ENCODE assay signal across 8 cellular contexts in the genomic region with DNA sequence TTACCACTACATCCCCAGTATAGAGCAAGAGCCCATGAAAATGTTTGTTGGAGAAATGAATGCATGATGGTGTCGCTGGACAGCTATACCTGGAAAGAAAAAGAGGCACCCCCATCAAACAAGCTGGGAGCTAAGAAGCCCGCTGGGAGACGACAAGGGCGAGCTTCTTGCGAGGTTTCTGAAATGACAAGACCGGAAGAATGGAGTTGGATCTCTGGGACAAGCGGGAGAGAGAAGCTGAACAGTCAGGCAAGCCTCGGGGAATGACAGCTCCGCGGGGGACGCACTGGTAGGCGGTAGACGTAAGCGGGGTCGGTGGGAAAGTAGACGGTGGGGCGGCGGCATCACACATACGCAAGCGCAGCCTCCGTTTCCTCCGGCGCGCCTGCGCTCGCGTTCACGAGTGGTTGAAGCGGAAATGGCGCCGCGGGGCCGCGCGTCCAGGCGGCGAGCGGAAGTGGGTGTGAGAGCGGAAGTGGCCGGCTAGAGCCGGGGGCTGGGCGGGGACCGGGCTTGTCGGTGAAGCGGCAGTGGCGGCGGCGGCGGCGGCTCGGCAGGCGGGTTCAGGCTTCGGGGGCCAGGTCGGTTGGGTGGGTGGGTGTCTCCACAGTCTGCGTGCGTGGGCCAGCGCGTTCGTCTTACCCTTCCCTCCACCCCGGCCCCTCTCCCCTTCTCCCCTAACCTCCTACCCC. TPM values are rescaled to one million over a fixed set of nuclear protein-coding genes. Genes with fewer than 3 reads are reported as not detected.
DNase-seq lines count a peak whose midpoint lies in the region; ATAC-seq, FAIRE-seq and TF ChIP-seq lines count a peak whose summit lies in the region.

TSS of gene ARPC2 (plus strand) at position 516 of the 692 bp plus-strand sequence. CDS start 282 bp downstream, outside the sequence.

- peak within 1 kb of the TSS; percentile 96 to 100 (median 99) for H3K27ac Mint-ChIP-seq in CD14-positive monocyte
- H3K27ac Mint-ChIP-seq in activated CD4-positive, alpha-beta memory T cell treated with anti-CD3 and anti-CD28 coated beads for 36 hours: peak within 1 kb of the TSS; percentile 91

- peaks cover 47% of the 10 kb centered on the region for H3K79me2 ChIP-seq in HepG2 (ENCODE audit: insufficient read depth, low read length)

- no peaks in the 10 kb centered on the region for H3K9me3 ChIP-seq in HepG2 (ENCODE audit: low read length)

- peak in 1 of 2 experiments; percentile 40; a peak in 2 of 4 replicates for TF ChIP-seq EP300 in HepG2 (IDR thresholded peaks at IDR 0.05; ENCODE audit: low read depth in 2 of 2, low read length in 2 of 2)
- peak; percentile 40; the same call in 1 of the 2 replicates for TF ChIP-seq EP300 in HepG2 (CRISPR knock-in tag; IDR thresholded peaks at IDR 0.05; ENCODE audit: borderline replicate concordance)

- in situ Hi-C loops in HepG2 (cut with HindIII; ENCODE audit: extremely low pct_ligation_motif_present, low pct_unique_long_range_greater_than_20kb): no loop called here

- H3K4me3 ChIP-seq in HepG2 (replicated peaks in 1 of 3; ENCODE audit: insufficient read depth in 1 of 3, low read depth in 2 of 3, low read length in 3 of 3): peak within 1 kb of the TSS; percentile 87 to 96 (median 93)

- H3K27me3 Mint-ChIP-seq in CD14-positive monocyte (ENCODE audit: low read depth in 3 of 3): no peaks in the 10 kb centered on the region
- H3K27me3 Mint-ChIP-seq in activated CD4-positive, alpha-beta memory T cell treated with anti-CD3 and anti-CD28 coated beads for 36 hours: no peaks in the 10 kb centered on the region

- peaks cover 0 to 3% (median 0%) of the 10 kb centered on the region in 7 donors for H3K9me3 Mint-ChIP-seq in CD14-positive monocyte
- no peaks in the 10 kb centered on the region for H3K9me3 Mint-ChIP-seq in activated CD4-positive, alpha-beta memory T cell treated with anti-CD3 and anti-CD28 coated beads for 36 hours

- intact Hi-C loops in CD14-positive monocyte (cut with micrococcal nuclease): loop anchor here (2.0 to 5.0 kb wide), 3 partner anchors 40 to 190 kb away; partner anchors contain the start of gene CTDSP1 (in 1 of the 2)
- intact Hi-C loops in activated CD4-positive, alpha-beta memory T cell treated with anti-CD3 and anti-CD28 coated beads for 36 hours (cut with micrococcal nuclease): loop anchor here (1.0 to 5.0 kb wide), 2 partner anchors 53 to 680 kb away; partner anchors contain the start of genes AAMP and PNKD
- intact Hi-C loops in HepG2 (cut with micrococcal nuclease; ENCODE audit: unreplicated experiment): loop anchor here (5.0 kb wide), 1 partner anchor 55 kb away; the partner anchor contains the start of genes AAMP and PNKD

- H3K27me3 ChIP-seq in HepG2 (ENCODE audit: control insufficient read depth in 1 of 2, insufficient read depth in 2 of 2, low read length in 2 of 2): no peaks in the 10 kb centered on the region; a peak in 1 of 5 replicates

- H3K4me2 ChIP-seq in HepG2 (ENCODE audit: low read depth, low read length): peak within 1 kb of the TSS; percentile 87

- H3K36me3 Mint-ChIP-seq in CD14-positive monocyte: peaks cover 21 to 23% of the 10 kb centered on the region in 2 donors
- peaks cover 43% of the 10 kb centered on the region for H3K36me3 Mint-ChIP-seq in activated CD4-positive, alpha-beta memory T cell treated with anti-CD3 and anti-CD28 coated beads for 36 hours

- TF ChIP-seq CTCF in CD14-positive monocyte (IDR thresholded peaks at IDR 0.05) (no peak), HepG2 (CRISPR knock-in tag; IDR thresholded peaks at IDR 0.05) (peak; percentile 34)

- peaks cover 50% of the 10 kb centered on the region for H3K4me1 Mint-ChIP-seq in CD14-positive monocyte
- peaks cover 34% of the 10 kb centered on the region for H3K4me1 Mint-ChIP-seq in activated CD4-positive, alpha-beta memory T cell treated with anti-CD3 and anti-CD28 coated beads for 36 hours (ENCODE audit: low read depth)

- under 1% methylated on average over 55 of the region's 60 CpGs for WGBS in HepG2 (ENCODE audit: low lambda C conversion rate)

- FAIRE-seq in HepG2 (lab: Jason Lieb, UNC): peak; percentile 56

- peaks cover 46% of the 10 kb centered on the region for H3K4me1 ChIP-seq in HepG2 (ENCODE audit: insufficient read depth, low read length)

- peak; percentile 81 to 90 for TF ChIP-seq POLR2A in HepG2 (IDR thresholded peaks at IDR 0.05; ENCODE audit: insufficient read depth in 1 of 2, low read depth in 2 of 2, low read length in 2 of 2)

- CTCF ChIA-PET in activated CD4-positive, alpha-beta memory T cell treated with anti-CD3 and anti-CD28 coated beads for 36 hours (lab: Charles Lee): interaction anchor here (1.0 to 1.7 kb wide), 7 partner anchors 10 to 41 kb away, joined by 3 to 8 read pairs (median 4); no protein-coding TSS in a partner anchor
- CTCF ChIA-PET in HepG2 (lab: Yijun Ruan, JAX; ENCODE audit: low intra/inter-chr PET ratio, low total read pairs): no interaction called here

- H3K27ac ChIP-seq in HepG2 (ENCODE audit: extremely low read length, insufficient read depth, low read length): peak within 1 kb of the TSS; percentile 70

- H3K4me3 Mint-ChIP-seq in CD14-positive monocyte: peak within 1 kb of the TSS; percentile 91 to 95
- peak within 1 kb of the TSS; percentile 83 for H3K4me3 Mint-ChIP-seq in activated CD4-positive, alpha-beta memory T cell treated with anti-CD3 and anti-CD28 coated beads for 36 hours

- POLR2A ChIA-PET in activated CD4-positive, alpha-beta memory T cell treated with anti-CD3 and anti-CD28 coated beads for 36 hours (lab: Charles Lee): interaction anchor here (0.6 to 1.5 kb wide), 7 partner anchors 9 to 70 kb away, joined by 3 to 6 read pairs (median 4); partner anchors contain the start of genes AAMP and PNKD
- POLR2A ChIA-PET in HepG2 (lab: Yijun Ruan, JAX): interaction anchor here (0.5 to 1.3 kb wide), 6 partner anchors 12 to 873 kb away, joined by 3 to 11 read pairs (median 4); partner anchors contain the start of genes AAMP and PNKD

- H2AFZ ChIP-seq in HepG2 (ENCODE audit: low read length): peak within 1 kb of the TSS; percentile 95

- ATAC-seq in GM19397 (IDR thresholded peaks at IDR 0.05; ENCODE audit: unreplicated experiment): peak; percentile 67
- ATAC-seq in HG03565 (IDR thresholded peaks at IDR 0.05; ENCODE audit: unreplicated experiment): peak; percentile 56
- peak; percentile 95 for ATAC-seq in HepG2

- TF ChIP-seq RAD21 in HepG2 (CRISPR knock-in tag; IDR thresholded peaks at IDR 0.05): peak; percentile 17; the same call in 1 of the 2 replicates

- H3K36me3 ChIP-seq in HepG2 (replicated peaks in 1 of 2; ENCODE audit: control insufficient read depth in 1 of 2, insufficient read depth in 2 of 2, low read length in 2 of 2): peaks cover 2 to 15% of the 10 kb centered on the region in 2 experiments; a peak in 3 of 5 replicates

- H3K9ac ChIP-seq in HepG2 (ENCODE audit: insufficient read depth, low read depth, low read length): peak within 1 kb of the TSS; percentile 83

- DNase-seq in CD14-positive monocyte (ENCODE audit: low spot score) (peak; percentile 92), NCI-H82 treated with DMSO at 0.1 percent for 48 hours (lab: John Stamatoyannopoulos, UW; ENCODE audit: unreplicated experiment) (peak; percentile 70), dermis microvascular lymphatic vessel endothelial cell (ENCODE audit: low read depth in 2 of 2) (peak; percentile 88 to 96), HepG2 (ENCODE audit: low spot score) (peak; percentile 88)
- peak; percentile 97 for DNase-seq in activated CD4-positive, alpha-beta memory T cell treated with anti-CD3 and anti-CD28 coated beads for 36 hours
- peak; percentile 92 to 94 for DNase-seq in stimulated activated CD4-positive, alpha-beta T cell treated with anti-CD3 and anti-CD28 coated beads, Interleukin-2, amount 100 ng/mL, for 48 hours

- BruUV-seq in HepG2 (replicated peaks; lab: Mats Ljungman, UMichigan): no TSS peak

- H4K20me1 ChIP-seq in HepG2 (ENCODE audit: insufficient read depth, low read length): peaks cover 12% of the 10 kb centered on the region; the same call in 1 of the 2 replicates

TF ChIP-seq in HepG2, 621 proteins besides CTCF, POLR2A, EP300 and RAD21 (continues in another document):
- TF ChIP-seq ONECUT2 (CRISPR knock-in tag; IDR thresholded peaks at IDR 0.05) (no peak), ZNF225 (CRISPR knock-in tag; IDR thresholded peaks at IDR 0.05) (no peak), RFXANK (CRISPR knock-in tag; IDR thresholded peaks at IDR 0.05) (no peak), SATB2 (CRISPR knock-in tag; IDR thresholded peaks at IDR 0.05) (no peak), ZMYM2 (CRISPR knock-in tag; IDR thresholded peaks at IDR 0.05) (peak; percentile 23; the same call in 1 of the 2 replicates), ZKSCAN8 (CRISPR knock-in tag; IDR thresholded peaks at IDR 0.05; ENCODE audit: borderline replicate concordance) (0 out of 2 replicates have a peak, but pooled peaks have one; percentile 46)

RNA-seq across cellular contexts. Expression of gene ARPC2, which starts in this region (rescaled TPM):
- polyA plus RNA-seq in CD14-positive monocyte (1,000 to 10,000 TPM; 1,162 to 1,227 TPM), HepG2 (2011; rRNA removed) (257 and 303 TPM in 2 replicates)
- 100 to 1,000 TPM; 564 to 570 TPM for total RNA-seq in activated CD4-positive, alpha-beta memory T cell treated with anti-CD3 and anti-CD28 coated beads for 36 hours
- total RNA-seq in dermis microvascular lymphatic vessel endothelial cell (256 and 269 TPM in 2 replicates), HepG2 (2016; rRNA removed; fragmentation: Illumina TruSeq; extraction: Trizol) (168 and 201 TPM in 2 replicates)
- total RNA-seq in HepG2 (2016; cell fraction: cytosol; rRNA removed; fragmentation: Illumina TruSeq; extraction: Trizol; ENCODE audit: low read depth): 312 and 330 TPM in 2 replicates
- total RNA-seq in HepG2 (2016; cell fraction: insoluble cytoplasmic fraction; rRNA removed; fragmentation: Illumina TruSeq; extraction: Trizol): 163 and 189 TPM in 2 replicates
- 389 and 391 TPM in 2 replicates for total RNA-seq in HepG2 (2016; cell fraction: membrane; rRNA removed; fragmentation: Illumina TruSeq; extraction: Trizol)
- 103 and 109 TPM in 2 replicates for total RNA-seq in HepG2 (2016; cell fraction: nucleus; rRNA removed; fragmentation: Illumina TruSeq; extraction: Trizol)
- 184 and 199 TPM in 2 replicates for polyA plus RNA-seq in HepG2 (2011; cell fraction: cytosol; rRNA removed)
- polyA plus RNA-seq in HepG2 (2011; cell fraction: nucleus; rRNA removed): 103 and 125 TPM in 2 replicates
- polyA plus RNA-seq in HepG2 (2012): 165 and 176 TPM in 2 replicates
- 614 and 653 TPM in 2 replicates for polyA plus RNA-seq in HepG2 (2016; cell fraction: cytosol; fragmentation: Illumina TruSeq; extraction: Trizol; ENCODE audit: low read depth)
- polyA plus RNA-seq in HepG2 (2016; cell fraction: insoluble cytoplasmic fraction; fragmentation: Illumina TruSeq; extraction: Trizol; ENCODE audit: low read depth): 342 and 343 TPM in 2 replicates
- polyA plus RNA-seq in HepG2 (2016; cell fraction: membrane; fragmentation: Illumina TruSeq; extraction: Trizol; ENCODE audit: low read depth): 586 and 613 TPM in 2 replicates
- 218 and 223 TPM in 2 replicates for polyA plus RNA-seq in HepG2 (2016; cell fraction: nucleus; fragmentation: Illumina TruSeq; extraction: Trizol; ENCODE audit: insufficient read depth, low read depth)
- polyA minus RNA-seq in HepG2 (2011; rRNA and poly(A)+ RNA removed; ENCODE audit: low replicate concordance): 153 and 196 TPM in 2 replicates
- 74.9 and 88.0 TPM in 2 replicates for polyA minus RNA-seq in HepG2 (2011; cell fraction: cytosol; rRNA and poly(A)+ RNA removed)
- polyA minus RNA-seq in HepG2 (2011; cell fraction: nucleus; rRNA and poly(A)+ RNA removed): 166 and 173 TPM in 2 replicates

Comparison
In these comparisons a context has a peak if more than half of its experiments do, and no peak if none do; other contexts are left out.
1. Peak in every context shown above with its lines: DNase-seq, ATAC-seq, H3K4me3 ChIP-seq and H3K27ac ChIP-seq.